In the genomic region with DNA sequence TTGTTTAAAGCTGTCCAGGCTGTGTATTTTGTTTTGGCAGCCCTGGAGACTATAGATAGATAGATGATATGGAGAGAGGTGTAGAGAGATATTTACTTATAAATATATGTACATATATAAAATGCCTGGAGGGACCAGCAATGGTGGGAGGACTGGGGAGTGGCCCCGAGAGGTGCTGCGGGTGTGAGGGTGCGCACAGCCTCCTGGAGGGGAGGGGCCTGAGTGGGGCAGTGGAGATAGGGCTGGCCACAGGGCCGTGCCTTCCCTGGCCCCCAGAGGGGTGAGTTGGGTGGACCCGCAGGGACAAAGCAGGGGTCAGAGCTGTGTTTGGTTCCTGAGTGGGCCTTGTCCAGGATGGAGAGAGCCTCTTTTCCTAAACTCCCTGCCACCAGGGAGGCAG, we compare ENCODE assay signal across 1 cellular context.
TF ChIP-seq lines count a peak whose summit lies in the region.

No MANE protein-coding gene starts in this region.

TF ChIP-seq in K562, 482 proteins besides CTCF, POLR2A, EP300 and RAD21:
- TF ChIP-seq TGIF2 (CRISPR knock-in tag; IDR thresholded peaks at IDR 0.05) (no peak), ZNF75A (CRISPR knock-in tag; IDR thresholded peaks at IDR 0.05) (no peak), NR2C2 (CRISPR knock-in tag; IDR thresholded peaks at IDR 0.05) (no peak), NR2C2 (tag; IDR thresholded peaks at IDR 0.05) (no peak), SMAD3 (CRISPR knock-in tag; conservative IDR thresholded peaks at IDR 0.05) (no peak), ARNT (IDR thresholded peaks at IDR 0.05) (no peak), ZNF740 (CRISPR knock-in tag; IDR thresholded peaks at IDR 0.05) (0 out of 2 replicates have a peak, but pooled peaks have one; percentile 41), ZNF740 (tag; IDR thresholded peaks at IDR 0.05) (no peak), SNAPC5 (CRISPR knock-in tag; IDR thresholded peaks at IDR 0.05) (no peak), ZNF274 (IDR thresholded peaks at IDR 0.05; ENCODE audit: borderline replicate concordance, low read depth, low read length) (no peak), ZNF586 (CRISPR knock-in tag; conservative IDR thresholded peaks at IDR 0.05) (no peak), ZFP36 (IDR thresholded peaks at IDR 0.05; ENCODE audit: low read depth, low read length, partially characterized antibody) (peak; percentile 51), U2AF2 (optimal IDR thresholded peaks at IDR 0.05; ENCODE audit: low read depth, low read length) (no peak), CTBP1 (IDR thresholded peaks at IDR 0.05; ENCODE audit: borderline replicate concordance) (no peak), NRF1 (conservative IDR thresholded peaks at IDR 0.05 in 1 of 2, IDR thresholded peaks at IDR 0.05 in 1 of 2) (peak; percentile 60 to 64), EGR1 (conservative IDR thresholded peaks at IDR 0.05) (no peak), GATAD2B (IDR thresholded peaks at IDR 0.05; ENCODE audit: borderline replicate concordance) (no peak), ZNF263 (CRISPR knock-in tag; IDR thresholded peaks at IDR 0.05; ENCODE audit: borderline replicate concordance) (peak; percentile 75; the same call in 1 of the 2 replicates), KLF1 (tag; IDR thresholded peaks at IDR 0.05) (no peak), ZNF551 (CRISPR knock-in tag; IDR thresholded peaks at IDR 0.05) (no peak), ZNF384 (IDR thresholded peaks at IDR 0.05; ENCODE audit: low read depth, low read length) (no peak), THRAP3 (IDR thresholded peaks at IDR 0.05; ENCODE audit: borderline replicate concordance) (no peak), ZNF77 (CRISPR knock-in tag; IDR thresholded peaks at IDR 0.05) (no peak), ZNF121 (CRISPR knock-in tag; conservative IDR thresholded peaks at IDR 0.05) (0 out of 2 replicates have a peak, but pooled peaks have one; percentile 3), NCOA6 (IDR thresholded peaks at IDR 0.05) (no peak), NR4A1 (CRISPR knock-in tag; IDR thresholded peaks at IDR 0.05) (no peak), NR4A1 (tag; IDR thresholded peaks at IDR 0.05) (no peak), ZBTB5 (IDR thresholded peaks at IDR 0.05) (no peak), FOXJ2 (tag; IDR thresholded peaks at IDR 0.05) (no peak), MEF2A (IDR thresholded peaks at IDR 0.05; ENCODE audit: control insufficient read depth, low read depth, low read length) (no peak), CHD4 (IDR thresholded peaks at IDR 0.05; ENCODE audit: insufficient read depth, insufficient replicate concordance, low read depth, low read length, poor library complexity, severe bottlenecking) (no peak)
- TF ChIP-seq, protein P1, sequence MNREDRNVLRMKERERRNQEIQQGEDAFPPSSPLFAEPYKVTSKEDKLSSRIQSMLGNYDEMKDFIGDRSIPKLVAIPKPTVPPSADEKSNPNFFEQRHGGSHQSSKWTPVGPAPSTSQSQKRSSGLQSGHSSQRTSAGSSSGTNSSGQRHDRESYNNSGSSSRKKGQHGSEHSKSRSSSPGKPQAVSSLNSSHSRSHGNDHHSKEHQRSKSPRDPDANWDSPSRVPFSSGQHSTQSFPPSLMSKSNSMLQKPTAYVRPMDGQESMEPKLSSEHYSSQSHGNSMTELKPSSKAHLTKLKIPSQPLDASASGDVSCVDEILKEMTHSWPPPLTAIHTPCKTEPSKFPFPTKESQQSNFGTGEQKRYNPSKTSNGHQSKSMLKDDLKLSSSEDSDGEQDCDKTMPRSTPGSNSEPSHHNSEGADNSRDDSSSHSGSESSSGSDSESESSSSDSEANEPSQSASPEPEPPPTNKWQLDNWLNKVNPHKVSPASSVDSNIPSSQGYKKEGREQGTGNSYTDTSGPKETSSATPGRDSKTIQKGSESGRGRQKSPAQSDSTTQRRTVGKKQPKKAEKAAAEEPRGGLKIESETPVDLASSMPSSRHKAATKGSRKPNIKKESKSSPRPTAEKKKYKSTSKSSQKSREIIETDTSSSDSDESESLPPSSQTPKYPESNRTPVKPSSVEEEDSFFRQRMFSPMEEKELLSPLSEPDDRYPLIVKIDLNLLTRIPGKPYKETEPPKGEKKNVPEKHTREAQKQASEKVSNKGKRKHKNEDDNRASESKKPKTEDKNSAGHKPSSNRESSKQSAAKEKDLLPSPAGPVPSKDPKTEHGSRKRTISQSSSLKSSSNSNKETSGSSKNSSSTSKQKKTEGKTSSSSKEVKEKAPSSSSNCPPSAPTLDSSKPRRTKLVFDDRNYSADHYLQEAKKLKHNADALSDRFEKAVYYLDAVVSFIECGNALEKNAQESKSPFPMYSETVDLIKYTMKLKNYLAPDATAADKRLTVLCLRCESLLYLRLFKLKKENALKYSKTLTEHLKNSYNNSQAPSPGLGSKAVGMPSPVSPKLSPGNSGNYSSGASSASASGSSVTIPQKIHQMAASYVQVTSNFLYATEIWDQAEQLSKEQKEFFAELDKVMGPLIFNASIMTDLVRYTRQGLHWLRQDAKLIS (CRISPR knock-in tag; IDR thresholded peaks at IDR 0.05): no peak
- TF ChIP-seq, protein P2, sequence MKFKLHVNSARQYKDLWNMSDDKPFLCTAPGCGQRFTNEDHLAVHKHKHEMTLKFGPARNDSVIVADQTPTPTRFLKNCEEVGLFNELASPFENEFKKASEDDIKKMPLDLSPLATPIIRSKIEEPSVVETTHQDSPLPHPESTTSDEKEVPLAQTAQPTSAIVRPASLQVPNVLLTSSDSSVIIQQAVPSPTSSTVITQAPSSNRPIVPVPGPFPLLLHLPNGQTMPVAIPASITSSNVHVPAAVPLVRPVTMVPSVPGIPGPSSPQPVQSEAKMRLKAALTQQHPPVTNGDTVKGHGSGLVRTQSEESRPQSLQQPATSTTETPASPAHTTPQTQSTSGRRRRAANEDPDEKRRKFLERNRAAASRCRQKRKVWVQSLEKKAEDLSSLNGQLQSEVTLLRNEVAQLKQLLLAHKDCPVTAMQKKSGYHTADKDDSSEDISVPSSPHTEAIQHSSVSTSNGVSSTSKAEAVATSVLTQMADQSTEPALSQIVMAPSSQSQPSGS (CRISPR knock-in tag; IDR thresholded peaks at IDR 0.05): no peak
- TF ChIP-seq, protein P3, sequence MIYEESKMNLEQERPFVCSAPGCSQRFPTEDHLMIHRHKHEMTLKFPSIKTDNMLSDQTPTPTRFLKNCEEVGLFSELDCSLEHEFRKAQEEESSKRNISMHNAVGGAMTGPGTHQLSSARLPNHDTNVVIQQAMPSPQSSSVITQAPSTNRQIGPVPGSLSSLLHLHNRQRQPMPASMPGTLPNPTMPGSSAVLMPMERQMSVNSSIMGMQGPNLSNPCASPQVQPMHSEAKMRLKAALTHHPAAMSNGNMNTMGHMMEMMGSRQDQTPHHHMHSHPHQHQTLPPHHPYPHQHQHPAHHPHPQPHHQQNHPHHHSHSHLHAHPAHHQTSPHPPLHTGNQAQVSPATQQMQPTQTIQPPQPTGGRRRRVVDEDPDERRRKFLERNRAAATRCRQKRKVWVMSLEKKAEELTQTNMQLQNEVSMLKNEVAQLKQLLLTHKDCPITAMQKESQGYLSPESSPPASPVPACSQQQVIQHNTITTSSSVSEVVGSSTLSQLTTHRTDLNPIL (CRISPR knock-in tag; IDR thresholded peaks at IDR 0.05): no peak
TF ChIP-seq in K562: peak in this region for 5.
